In genomic region chr15:74540761-74541493, GRCh38 we compare ENCODE assay signal across 8 cellular contexts. TPM values are rescaled to one million over a fixed set of nuclear protein-coding genes. Genes with fewer than 3 reads are reported as not detected.
A peak's percentile ranks its signal among the peaks of the same experiment; 100 is the strongest.
DNase-seq lines count a peak whose midpoint lies in the region; ATAC-seq and TF ChIP-seq lines count a peak whose summit lies in the region.

TSS of gene ARID3B (plus strand) at chr15:74541220. CDS start at chr15:74543937, 2,717 bp downstream.

- H3K4me2 ChIP-seq in fibroblast of lung (ENCODE audit: extremely low read depth, insufficient read depth, low read length): peak within 1 kb of the TSS; percentile 100

- ATAC-seq in naive thymus-derived CD4-positive, alpha-beta T cell: peak; percentile 94
- peak; percentile 90 for ATAC-seq in stimulated activated effector memory CD8-positive, alpha-beta T cell treated with anti-CD3 and anti-CD28 coated beads, Interleukin-12 subunit alpha, Interleukin-12 subunit beta, amount 100 ng/mL, for 72 hours

- no peaks in the 10 kb centered on the region for H3K27me3 ChIP-seq in fibroblast of lung (ENCODE audit: control insufficient read depth, insufficient read depth, low read length)
- H3K27me3 ChIP-seq in naive thymus-derived CD4-positive, alpha-beta T cell (ENCODE audit: control insufficient read depth in 2 of 2, insufficient read depth in 2 of 2, low read length in 2 of 2): no peaks in the 10 kb centered on the region

- peaks cover 56% of the 10 kb centered on the region for H3K4me1 Mint-ChIP-seq in activated T-helper 1 cell treated with anti-CD3 and anti-CD28 coated beads, Interleukin-12 subunit alpha, Interleukin-12 subunit beta, Interleukin-2, Interleukin-4 antibody, amounts not matched to agents 30 ng/mL and 10 ng/mL and 1 ng/mL, durations not matched to agents 14 hours and 24 hours and 36 hours (ENCODE audit: low read depth)
- peaks cover 46 to 64% (median 55%) of the 10 kb centered on the region in 7 donors for H3K4me1 Mint-ChIP-seq in naive thymus-derived CD4-positive, alpha-beta T cell
- H3K4me1 Mint-ChIP-seq in stimulated activated effector memory CD8-positive, alpha-beta T cell treated with anti-CD3 and anti-CD28 coated beads, Interleukin-12 subunit alpha, Interleukin-12 subunit beta, amount 100 ng/mL, for 72 hours: peaks cover 49% of the 10 kb centered on the region

- H3K36me3 ChIP-seq in fibroblast of lung (ENCODE audit: control insufficient read depth, insufficient read depth, low read length): no peaks in the 10 kb centered on the region
- peaks cover 0 to 5% (median 0%) of the 10 kb centered on the region in 3 experiments for H3K36me3 ChIP-seq in naive thymus-derived CD4-positive, alpha-beta T cell (ENCODE audit: control insufficient read depth in 2 of 3, insufficient read depth in 3 of 3, low read length in 3 of 3)

- H2AFZ ChIP-seq in fibroblast of lung (ENCODE audit: low read length): peak within 1 kb of the TSS; percentile 99

- peak within 1 kb of the TSS; percentile 94 for H3K4me3 Mint-ChIP-seq in activated T-helper 1 cell treated with anti-CD3 and anti-CD28 coated beads, Interleukin-12 subunit alpha, Interleukin-12 subunit beta, Interleukin-2, Interleukin-4 antibody, amounts not matched to agents 30 ng/mL and 10 ng/mL and 1 ng/mL, durations not matched to agents 14 hours and 24 hours and 36 hours
- H3K4me3 Mint-ChIP-seq in naive thymus-derived CD4-positive, alpha-beta T cell: peak within 1 kb of the TSS; percentile 90 to 99 (median 98)
- H3K4me3 Mint-ChIP-seq in stimulated activated effector memory CD8-positive, alpha-beta T cell treated with anti-CD3 and anti-CD28 coated beads, Interleukin-12 subunit alpha, Interleukin-12 subunit beta, amount 100 ng/mL, for 72 hours: peak within 1 kb of the TSS; percentile 97

- H3K9ac ChIP-seq in fibroblast of lung (ENCODE audit: insufficient read depth, low read length): peak within 1 kb of the TSS; percentile 79

- H3K9me3 Mint-ChIP-seq in activated T-helper 1 cell treated with anti-CD3 and anti-CD28 coated beads, Interleukin-12 subunit alpha, Interleukin-12 subunit beta, Interleukin-2, Interleukin-4 antibody, amounts not matched to agents 30 ng/mL and 10 ng/mL and 1 ng/mL, durations not matched to agents 14 hours and 24 hours and 36 hours: no peaks in the 10 kb centered on the region
- no peaks in the 10 kb centered on the region for H3K9me3 Mint-ChIP-seq in naive thymus-derived CD4-positive, alpha-beta T cell
- H3K9me3 Mint-ChIP-seq in stimulated activated effector memory CD8-positive, alpha-beta T cell treated with anti-CD3 and anti-CD28 coated beads, Interleukin-12 subunit alpha, Interleukin-12 subunit beta, amount 100 ng/mL, for 72 hours: no peaks in the 10 kb centered on the region

- H3K79me2 ChIP-seq in fibroblast of lung (ENCODE audit: control insufficient read depth, insufficient read depth, low read length): no peaks in the 10 kb centered on the region

- H3K36me3 Mint-ChIP-seq in activated T-helper 1 cell treated with anti-CD3 and anti-CD28 coated beads, Interleukin-12 subunit alpha, Interleukin-12 subunit beta, Interleukin-2, Interleukin-4 antibody, amounts not matched to agents 30 ng/mL and 10 ng/mL and 1 ng/mL, durations not matched to agents 14 hours and 24 hours and 36 hours (ENCODE audit: low read depth): peaks cover 33% of the 10 kb centered on the region
- peaks cover 0 to 26% (median 0%) of the 10 kb centered on the region in 5 donors for H3K36me3 Mint-ChIP-seq in naive thymus-derived CD4-positive, alpha-beta T cell
- peaks cover 43% of the 10 kb centered on the region for H3K36me3 Mint-ChIP-seq in stimulated activated effector memory CD8-positive, alpha-beta T cell treated with anti-CD3 and anti-CD28 coated beads, Interleukin-12 subunit alpha, Interleukin-12 subunit beta, amount 100 ng/mL, for 72 hours

- peaks cover 4% of the 10 kb centered on the region for H4K20me1 ChIP-seq in fibroblast of lung (ENCODE audit: control insufficient read depth, extremely low read depth, insufficient read depth, low read length)

- CTCF ChIA-PET in naive thymus-derived CD4-positive, alpha-beta T cell (lab: Charles Lee): interaction anchor here (0.6 to 1.0 kb wide), 2 partner anchors 73 to 904 kb away, joined by 3 read pairs; no protein-coding TSS in a partner anchor

- intact Hi-C loops in activated T-helper 1 cell treated with anti-CD3 and anti-CD28 coated beads, Interleukin-12 subunit alpha, Interleukin-12 subunit beta, Interleukin-2, Interleukin-4 antibody, amounts not matched to agents 30 ng/mL and 10 ng/mL and 1 ng/mL, durations not matched to agents 14 hours and 24 hours and 36 hours (cut with micrococcal nuclease): loop anchor here (1.0 to 5.0 kb wide), 11 partner anchors 28 to 912 kb away; partner anchors contain the start of genes COX5A, EDC3, MAN2C1 and NPTN
- intact Hi-C loops in naive thymus-derived CD4-positive, alpha-beta T cell (cut with micrococcal nuclease): loop anchor here (1.0 to 10.0 kb wide), 21 partner anchors 36 to 1756 kb away; partner anchors contain the start of genes C15orf39 (in 2 of the 2), CLK3 (in 2 of the 2), EDC3 (in 2 of the 2) and STOML1 (in 2 of the 2)

- TF ChIP-seq CTCF in fibroblast of lung (conservative IDR thresholded peaks at IDR 0.05 in 1 of 2, IDR thresholded peaks at IDR 0.05 in 1 of 2; ENCODE audit: low read depth in 1 of 2, low read length in 2 of 2): no peak

- H3K27me3 Mint-ChIP-seq in activated T-helper 1 cell treated with anti-CD3 and anti-CD28 coated beads, Interleukin-12 subunit alpha, Interleukin-12 subunit beta, Interleukin-2, Interleukin-4 antibody, amounts not matched to agents 30 ng/mL and 10 ng/mL and 1 ng/mL, durations not matched to agents 14 hours and 24 hours and 36 hours (ENCODE audit: insufficient read depth): no peaks in the 10 kb centered on the region
- no peaks in the 10 kb centered on the region for H3K27me3 Mint-ChIP-seq in naive thymus-derived CD4-positive, alpha-beta T cell

- POLR2A ChIA-PET in naive thymus-derived CD4-positive, alpha-beta T cell (lab: Charles Lee): interaction anchor here (0.6 to 2.7 kb wide), 10 partner anchors 11 to 913 kb away, joined by 3 to 41 read pairs (median 4); partner anchors contain the start of genes CLK3, SIN3A and UBL7

- H3K27ac ChIP-seq in fibroblast of lung (ENCODE audit: insufficient read depth, low read length): peak within 1 kb of the TSS; percentile 91
- peak within 1 kb of the TSS; percentile 87 for H3K27ac ChIP-seq in naive thymus-derived CD4-positive, alpha-beta T cell (ENCODE audit: low read depth, low read length)

- H3K9me3 ChIP-seq in fibroblast of lung (ENCODE audit: control insufficient read depth, insufficient read depth, low read depth, low read length): no peaks in the 10 kb centered on the region
- no peaks in the 10 kb centered on the region for H3K9me3 ChIP-seq in naive thymus-derived CD4-positive, alpha-beta T cell (ENCODE audit: control insufficient read depth in 2 of 3, low read length in 3 of 3)

- H3K27ac Mint-ChIP-seq in activated T-helper 1 cell treated with anti-CD3 and anti-CD28 coated beads, Interleukin-12 subunit alpha, Interleukin-12 subunit beta, Interleukin-2, Interleukin-4 antibody, amounts not matched to agents 30 ng/mL and 10 ng/mL and 1 ng/mL, durations not matched to agents 14 hours and 24 hours and 36 hours: peak within 1 kb of the TSS; percentile 96
- H3K27ac Mint-ChIP-seq in naive thymus-derived CD4-positive, alpha-beta T cell: peak within 1 kb of the TSS; percentile 84 to 99 (median 94)
- H3K27ac Mint-ChIP-seq in stimulated activated effector memory CD8-positive, alpha-beta T cell treated with anti-CD3 and anti-CD28 coated beads, Interleukin-12 subunit alpha, Interleukin-12 subunit beta, amount 100 ng/mL, for 72 hours: peak within 1 kb of the TSS; percentile 92

- peaks cover 13% of the 10 kb centered on the region for H3K4me1 ChIP-seq in fibroblast of lung (ENCODE audit: control insufficient read depth, extremely low read depth, insufficient read depth, low read length)
- peaks cover 18 to 34% of the 10 kb centered on the region in 2 donors for H3K4me1 ChIP-seq in naive thymus-derived CD4-positive, alpha-beta T cell (ENCODE audit: control insufficient read depth in 2 of 2, insufficient read depth in 2 of 2, low read length in 2 of 2)

- DNase-seq in EH (ENCODE audit: low read depth) (peak; percentile 98), H4 (ENCODE audit: low spot score) (peak; percentile 97), LoVo (ENCODE audit: low spot score) (peak; percentile 99), RPMI8226 (peak; percentile 100), fibroblast of lung (ENCODE audit: low read depth in 2 of 2) (peak; percentile 96 to 98)
- peak; percentile 91 for DNase-seq in activated T-helper 1 cell treated with anti-CD3 and anti-CD28 coated beads, Interleukin-12 subunit alpha, Interleukin-12 subunit beta, Interleukin-2, Interleukin-4 antibody, amounts not matched to agents 30 ng/mL and 10 ng/mL and 1 ng/mL, durations not matched to agents 14 hours and 24 hours and 36 hours (ENCODE audit: low spot score)
- DNase-seq in naive thymus-derived CD4-positive, alpha-beta T cell: peak; percentile 72 to 95 (median 90)
- peak; percentile 76 to 94 for DNase-seq in stimulated activated effector memory CD8-positive, alpha-beta T cell treated with anti-CD3 and anti-CD28 coated beads, Interleukin-12 subunit alpha, Interleukin-12 subunit beta, amount 100 ng/mL, for 72 hours (ENCODE audit: low spot score in 2 of 2)

- H3K4me3 ChIP-seq in fibroblast of lung (replicated peaks in 1 of 4; ENCODE audit: control extremely low read depth in 1 of 4, insufficient read depth in 1 of 4, low read depth in 3 of 4, low read length in 4 of 4): peak within 1 kb of the TSS; percentile 88 to 99 (median 94)
- peak within 1 kb of the TSS; percentile 98 for H3K4me3 ChIP-seq in naive thymus-derived CD4-positive, alpha-beta T cell (ENCODE audit: low read length)

RNA-seq across cellular contexts. Expression of gene ARID3B, which starts in this region (rescaled TPM):
- 1.0 and 2.7 TPM in 2 replicates for total RNA-seq in H4 (2014; rRNA removed; shearing (Covaris generic))
- total RNA-seq in activated T-helper 1 cell treated with anti-CD3 and anti-CD28 coated beads, Interleukin-12 subunit alpha, Interleukin-12 subunit beta, Interleukin-2, Interleukin-4 antibody, amounts not matched to agents 30 ng/mL and 10 ng/mL and 1 ng/mL, durations not matched to agents 14 hours and 24 hours and 36 hours: 48.8 and 53.6 TPM in 2 replicates
- 0.99 and 1.0 TPM in 2 replicates for total RNA-seq in fibroblast of lung
- polyA plus RNA-seq in fibroblast of lung: 0.72 and 1.0 TPM in 2 replicates
- 0.84 and 0.97 TPM in 2 replicates for polyA plus RNA-seq in fibroblast of lung (2012)
- 1.1 and 3.3 TPM in 2 replicates for polyA minus RNA-seq in fibroblast of lung (ENCODE audit: low replicate concordance)
- total RNA-seq in naive thymus-derived CD4-positive, alpha-beta T cell: 10 to 100 TPM; 29.5 to 45.4 (median 36.8) TPM
- polyA plus RNA-seq in naive thymus-derived CD4-positive, alpha-beta T cell: 10 to 100 TPM in 1 of 2 donors, 1 to 10 TPM in 1; 5.1 to 16.3 TPM

Comparison
In these comparisons a context has a peak if more than half of its experiments do, and no peak if none do; other contexts are left out.
1. Peak in every context shown above with its lines: DNase-seq, ATAC-seq, H3K4me3 ChIP-seq and H3K27ac ChIP-seq.